In genomic region chr9:1453636-1454035, GRCh38 we compare ENCODE assay signal across 18 cellular contexts.
"Had no signal": no experiment of that assay in that cellular context is flagged by ENCODE, and none has a peak within 500 bp of the region (broad histone marks: within the 10 kb centered on the region; RNA-seq: fewer than 3 reads in every experiment).

No MANE protein-coding gene starts in this region.

- ATAC-seq: activated CD8-positive, alpha-beta T cell treated with anti-CD3 and anti-CD28 coated beads for 36 hours; activated T-helper 17 cell treated with anti-CD3 and anti-CD28 coated beads, Interleukin-2, amount 50 U/mL, for 72 hours; esophagus mucosa; stimulated activated naive B cell treated with anti-CD40 and anti-IgM and Interleukin-4, amounts not matched to agents 10 μg/mL and 1 μg/mL and 100 μg/mL, for 72 hours; T-cell had no signal

- H3K4me3 Mint-ChIP-seq: activated B cell treated with CpG ODN at 0.5 μM for 24 hours; activated CD8-positive, alpha-beta T cell treated with anti-CD3 and anti-CD28 coated beads for 36 hours; activated naive CD8-positive, alpha-beta T cell treated with anti-CD3 and anti-CD28 coated beads for 36 hours; activated T-helper 17 cell treated with anti-CD3 and anti-CD28 coated beads, Interleukin-2, amount 50 U/mL, for 72 hours; nephron progenitor cell; stimulated activated naive B cell treated with anti-CD40 and anti-IgM and Interleukin-4, amounts not matched to agents 10 μg/mL and 1 μg/mL and 100 μg/mL, for 72 hours; T-cell had no signal

- H3K27me3 Mint-ChIP-seq: activated naive CD8-positive, alpha-beta T cell treated with anti-CD3 and anti-CD28 coated beads for 36 hours; stimulated activated naive B cell treated with anti-CD40 and anti-IgM and Interleukin-4, amounts not matched to agents 10 μg/mL and 1 μg/mL and 100 μg/mL, for 72 hours had no signal

- H3K9me3 Mint-ChIP-seq: activated B cell treated with CpG ODN at 0.5 μM for 24 hours; activated CD8-positive, alpha-beta T cell treated with anti-CD3 and anti-CD28 coated beads for 36 hours; activated naive CD8-positive, alpha-beta T cell treated with anti-CD3 and anti-CD28 coated beads for 36 hours; activated T-helper 17 cell treated with anti-CD3 and anti-CD28 coated beads, Interleukin-2, amount 50 U/mL, for 72 hours; T-cell had no signal

- H3K4me1 ChIP-seq: left ventricle myocardium inferior, tibial artery had no signal

- H3K27me3 ChIP-seq: tibial artery had no signal

- H3K9me3 ChIP-seq: left ventricle myocardium inferior, tibial artery had no signal

- H3K36me3 Mint-ChIP-seq: activated naive CD8-positive, alpha-beta T cell treated with anti-CD3 and anti-CD28 coated beads for 36 hours; stimulated activated naive B cell treated with anti-CD40 and anti-IgM and Interleukin-4, amounts not matched to agents 10 μg/mL and 1 μg/mL and 100 μg/mL, for 72 hours; T-cell had no signal

- H3K36me3 ChIP-seq: left ventricle myocardium inferior, tibial artery had no signal

- H3K27ac ChIP-seq: left ventricle myocardium inferior, tibial artery had no signal

- DNase-seq: activated B cell treated with CpG ODN at 0.5 μM for 24 hours; activated CD4-positive, alpha-beta T cell treated with anti-CD3 and anti-CD28 coated beads for 4 hours; activated CD8-positive, alpha-beta T cell treated with anti-CD3 and anti-CD28 coated beads for 36 hours; activated naive CD4-positive, alpha-beta T cell; activated naive CD8-positive, alpha-beta T cell treated with anti-CD3 and anti-CD28 coated beads for 36 hours; activated T-cell treated with anti-CD3 and anti-CD28 coated beads, Interleukin-2, amount 50 U/mL, for 1 hour; amniotic stem cell; left ventricle myocardium inferior; mammary epithelial cell; nephron progenitor cell; occipital lobe; posterior cingulate gyrus; retina; stimulated activated naive B cell treated with anti-CD40 and anti-IgM and Interleukin-4, amounts not matched to agents 10 μg/mL and 1 μg/mL and 100 μg/mL, for 72 hours; T-cell; tibial artery had no signal

- H3K4me1 Mint-ChIP-seq: activated B cell treated with CpG ODN at 0.5 μM for 24 hours; activated T-helper 17 cell treated with anti-CD3 and anti-CD28 coated beads, Interleukin-2, amount 50 U/mL, for 72 hours; stimulated activated naive B cell treated with anti-CD40 and anti-IgM and Interleukin-4, amounts not matched to agents 10 μg/mL and 1 μg/mL and 100 μg/mL, for 72 hours; T-cell had no signal

- H3K4me3 ChIP-seq: left ventricle myocardium inferior, tibial artery had no signal

- H3K27ac Mint-ChIP-seq: activated B cell treated with CpG ODN at 0.5 μM for 24 hours; activated CD8-positive, alpha-beta T cell treated with anti-CD3 and anti-CD28 coated beads for 36 hours; activated naive CD8-positive, alpha-beta T cell treated with anti-CD3 and anti-CD28 coated beads for 36 hours; activated T-helper 17 cell treated with anti-CD3 and anti-CD28 coated beads, Interleukin-2, amount 50 U/mL, for 72 hours; nephron progenitor cell; stimulated activated naive B cell treated with anti-CD40 and anti-IgM and Interleukin-4, amounts not matched to agents 10 μg/mL and 1 μg/mL and 100 μg/mL, for 72 hours; T-cell had no signal
